Comparison of ENCODE assay signal across 3 cellular contexts in genomic region chr17:79798296-79799173, GRCh38.
TF ChIP-seq lines count a peak whose summit lies in the region.

No MANE protein-coding gene starts in this region.

TF ChIP-seq in SK-N-SH, 30 proteins besides CTCF, POLR2A, EP300 and RAD21 (continued from another document):
- TF ChIP-seq, protein P1, sequence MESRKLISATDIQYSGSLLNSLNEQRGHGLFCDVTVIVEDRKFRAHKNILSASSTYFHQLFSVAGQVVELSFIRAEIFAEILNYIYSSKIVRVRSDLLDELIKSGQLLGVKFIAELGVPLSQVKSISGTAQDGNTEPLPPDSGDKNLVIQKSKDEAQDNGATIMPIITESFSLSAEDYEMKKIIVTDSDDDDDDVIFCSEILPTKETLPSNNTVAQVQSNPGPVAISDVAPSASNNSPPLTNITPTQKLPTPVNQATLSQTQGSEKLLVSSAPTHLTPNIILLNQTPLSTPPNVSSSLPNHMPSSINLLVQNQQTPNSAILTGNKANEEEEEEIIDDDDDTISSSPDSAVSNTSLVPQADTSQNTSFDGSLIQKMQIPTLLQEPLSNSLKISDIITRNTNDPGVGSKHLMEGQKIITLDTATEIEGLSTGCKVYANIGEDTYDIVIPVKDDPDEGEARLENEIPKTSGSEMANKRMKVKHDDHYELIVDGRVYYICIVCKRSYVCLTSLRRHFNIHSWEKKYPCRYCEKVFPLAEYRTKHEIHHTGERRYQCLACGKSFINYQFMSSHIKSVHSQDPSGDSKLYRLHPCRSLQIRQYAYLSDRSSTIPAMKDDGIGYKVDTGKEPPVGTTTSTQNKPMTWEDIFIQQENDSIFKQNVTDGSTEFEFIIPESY (IDR thresholded peaks at IDR 0.05; ENCODE audit: borderline replicate concordance, low read depth), result no peak
- no peak for TF ChIP-seq SMC3 (IDR thresholded peaks at IDR 0.05; ENCODE audit: low read depth, low read length)
- TF ChIP-seq GABPA (IDR thresholded peaks at IDR 0.05; ENCODE audit: low read depth), result no peak

TF ChIP-seq in SK-N-SH treated with all-trans-retinoic acid at 6 μM for 48 hours, 23 proteins besides CTCF, POLR2A, EP300 and RAD21 (continued from another document):
- TF ChIP-seq, protein P2, sequence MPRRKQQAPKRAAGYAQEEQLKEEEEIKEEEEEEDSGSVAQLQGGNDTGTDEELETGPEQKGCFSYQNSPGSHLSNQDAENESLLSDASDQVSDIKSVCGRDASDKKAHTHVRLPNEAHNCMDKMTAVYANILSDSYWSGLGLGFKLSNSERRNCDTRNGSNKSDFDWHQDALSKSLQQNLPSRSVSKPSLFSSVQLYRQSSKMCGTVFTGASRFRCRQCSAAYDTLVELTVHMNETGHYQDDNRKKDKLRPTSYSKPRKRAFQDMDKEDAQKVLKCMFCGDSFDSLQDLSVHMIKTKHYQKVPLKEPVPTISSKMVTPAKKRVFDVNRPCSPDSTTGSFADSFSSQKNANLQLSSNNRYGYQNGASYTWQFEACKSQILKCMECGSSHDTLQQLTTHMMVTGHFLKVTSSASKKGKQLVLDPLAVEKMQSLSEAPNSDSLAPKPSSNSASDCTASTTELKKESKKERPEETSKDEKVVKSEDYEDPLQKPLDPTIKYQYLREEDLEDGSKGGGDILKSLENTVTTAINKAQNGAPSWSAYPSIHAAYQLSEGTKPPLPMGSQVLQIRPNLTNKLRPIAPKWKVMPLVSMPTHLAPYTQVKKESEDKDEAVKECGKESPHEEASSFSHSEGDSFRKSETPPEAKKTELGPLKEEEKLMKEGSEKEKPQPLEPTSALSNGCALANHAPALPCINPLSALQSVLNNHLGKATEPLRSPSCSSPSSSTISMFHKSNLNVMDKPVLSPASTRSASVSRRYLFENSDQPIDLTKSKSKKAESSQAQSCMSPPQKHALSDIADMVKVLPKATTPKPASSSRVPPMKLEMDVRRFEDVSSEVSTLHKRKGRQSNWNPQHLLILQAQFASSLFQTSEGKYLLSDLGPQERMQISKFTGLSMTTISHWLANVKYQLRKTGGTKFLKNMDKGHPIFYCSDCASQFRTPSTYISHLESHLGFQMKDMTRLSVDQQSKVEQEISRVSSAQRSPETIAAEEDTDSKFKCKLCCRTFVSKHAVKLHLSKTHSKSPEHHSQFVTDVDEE (CRISPR knock-in tag; IDR thresholded peaks at IDR 0.05), result no peak
- TF ChIP-seq, protein P3, sequence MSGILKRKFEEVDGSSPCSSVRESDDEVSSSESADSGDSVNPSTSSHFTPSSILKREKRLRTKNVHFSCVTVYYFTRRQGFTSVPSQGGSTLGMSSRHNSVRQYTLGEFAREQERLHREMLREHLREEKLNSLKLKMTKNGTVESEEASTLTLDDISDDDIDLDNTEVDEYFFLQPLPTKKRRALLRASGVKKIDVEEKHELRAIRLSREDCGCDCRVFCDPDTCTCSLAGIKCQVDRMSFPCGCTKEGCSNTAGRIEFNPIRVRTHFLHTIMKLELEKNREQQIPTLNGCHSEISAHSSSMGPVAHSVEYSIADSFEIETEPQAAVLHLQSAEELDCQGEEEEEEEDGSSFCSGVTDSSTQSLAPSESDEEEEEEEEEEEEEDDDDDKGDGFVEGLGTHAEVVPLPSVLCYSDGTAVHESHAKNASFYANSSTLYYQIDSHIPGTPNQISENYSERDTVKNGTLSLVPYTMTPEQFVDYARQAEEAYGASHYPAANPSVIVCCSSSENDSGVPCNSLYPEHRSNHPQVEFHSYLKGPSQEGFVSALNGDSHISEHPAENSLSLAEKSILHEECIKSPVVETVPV (CRISPR knock-in tag; IDR thresholded peaks at IDR 0.05), result no peak
- no peak for TF ChIP-seq ARNTL (CRISPR knock-in tag; IDR thresholded peaks at IDR 0.05; ENCODE audit: borderline replicate concordance, low read depth)
- no peak for TF ChIP-seq ZC3H10 (CRISPR knock-in tag; IDR thresholded peaks at IDR 0.05)
- TF ChIP-seq ZNF565 (CRISPR knock-in tag; conservative IDR thresholded peaks at IDR 0.05; ENCODE audit: low read depth), result no peak
- no peak for TF ChIP-seq GLIS3 (CRISPR knock-in tag; IDR thresholded peaks at IDR 0.05)
- no peak for TF ChIP-seq CSDC2 (CRISPR knock-in tag; IDR thresholded peaks at IDR 0.05)
- TF ChIP-seq ZFP30 (CRISPR knock-in tag; IDR thresholded peaks at IDR 0.05), result no peak
- no peak for TF ChIP-seq ISL1 (CRISPR knock-in tag; IDR thresholded peaks at IDR 0.05)
TF ChIP-seq in SK-N-SH treated with all-trans-retinoic acid at 6 μM for 48 hours: peak in this region for 0.

TF ChIP-seq in WTC11, 78 proteins besides CTCF, POLR2A, EP300 and RAD21 (continued from another document and continues in another):
- TF ChIP-seq ZNF281 (CRISPR knock-in tag; IDR thresholded peaks at IDR 0.05), result peak; percentile 85; the same call in 1 of the 2 replicates
- no peak for TF ChIP-seq ZBTB21 (CRISPR knock-in tag; IDR thresholded peaks at IDR 0.05; ENCODE audit: borderline replicate concordance)
- no peak for TF ChIP-seq SMAD4 (CRISPR knock-in tag; IDR thresholded peaks at IDR 0.05)
- no peak for TF ChIP-seq RORB (CRISPR knock-in tag; IDR thresholded peaks at IDR 0.05)
- TF ChIP-seq, protein P4, sequence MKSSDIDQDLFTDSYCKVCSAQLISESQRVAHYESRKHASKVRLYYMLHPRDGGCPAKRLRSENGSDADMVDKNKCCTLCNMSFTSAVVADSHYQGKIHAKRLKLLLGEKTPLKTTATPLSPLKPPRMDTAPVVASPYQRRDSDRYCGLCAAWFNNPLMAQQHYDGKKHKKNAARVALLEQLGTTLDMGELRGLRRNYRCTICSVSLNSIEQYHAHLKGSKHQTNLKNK (CRISPR knock-in tag; IDR thresholded peaks at IDR 0.05), result no peak
- peak; percentile 53; the same call in 1 of the 2 replicates for TF ChIP-seq E2F1 (CRISPR knock-in tag; IDR thresholded peaks at IDR 0.05)
- no peak for TF ChIP-seq ZNF317 (CRISPR knock-in tag; IDR thresholded peaks at IDR 0.05; ENCODE audit: borderline replicate concordance, low read depth)
- TF ChIP-seq HMGXB4 (CRISPR knock-in tag; IDR thresholded peaks at IDR 0.05), result no peak
- TF ChIP-seq, protein P5, sequence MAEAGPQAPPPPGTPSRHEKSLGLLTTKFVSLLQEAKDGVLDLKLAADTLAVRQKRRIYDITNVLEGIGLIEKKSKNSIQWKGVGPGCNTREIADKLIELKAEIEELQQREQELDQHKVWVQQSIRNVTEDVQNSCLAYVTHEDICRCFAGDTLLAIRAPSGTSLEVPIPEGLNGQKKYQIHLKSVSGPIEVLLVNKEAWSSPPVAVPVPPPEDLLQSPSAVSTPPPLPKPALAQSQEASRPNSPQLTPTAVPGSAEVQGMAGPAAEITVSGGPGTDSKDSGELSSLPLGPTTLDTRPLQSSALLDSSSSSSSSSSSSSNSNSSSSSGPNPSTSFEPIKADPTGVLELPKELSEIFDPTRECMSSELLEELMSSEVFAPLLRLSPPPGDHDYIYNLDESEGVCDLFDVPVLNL (CRISPR knock-in tag; IDR thresholded peaks at IDR 0.05; ENCODE audit: borderline replicate concordance, low read depth), result peak; percentile 74; the same call in 1 of the 2 replicates
- TF ChIP-seq, protein P6, sequence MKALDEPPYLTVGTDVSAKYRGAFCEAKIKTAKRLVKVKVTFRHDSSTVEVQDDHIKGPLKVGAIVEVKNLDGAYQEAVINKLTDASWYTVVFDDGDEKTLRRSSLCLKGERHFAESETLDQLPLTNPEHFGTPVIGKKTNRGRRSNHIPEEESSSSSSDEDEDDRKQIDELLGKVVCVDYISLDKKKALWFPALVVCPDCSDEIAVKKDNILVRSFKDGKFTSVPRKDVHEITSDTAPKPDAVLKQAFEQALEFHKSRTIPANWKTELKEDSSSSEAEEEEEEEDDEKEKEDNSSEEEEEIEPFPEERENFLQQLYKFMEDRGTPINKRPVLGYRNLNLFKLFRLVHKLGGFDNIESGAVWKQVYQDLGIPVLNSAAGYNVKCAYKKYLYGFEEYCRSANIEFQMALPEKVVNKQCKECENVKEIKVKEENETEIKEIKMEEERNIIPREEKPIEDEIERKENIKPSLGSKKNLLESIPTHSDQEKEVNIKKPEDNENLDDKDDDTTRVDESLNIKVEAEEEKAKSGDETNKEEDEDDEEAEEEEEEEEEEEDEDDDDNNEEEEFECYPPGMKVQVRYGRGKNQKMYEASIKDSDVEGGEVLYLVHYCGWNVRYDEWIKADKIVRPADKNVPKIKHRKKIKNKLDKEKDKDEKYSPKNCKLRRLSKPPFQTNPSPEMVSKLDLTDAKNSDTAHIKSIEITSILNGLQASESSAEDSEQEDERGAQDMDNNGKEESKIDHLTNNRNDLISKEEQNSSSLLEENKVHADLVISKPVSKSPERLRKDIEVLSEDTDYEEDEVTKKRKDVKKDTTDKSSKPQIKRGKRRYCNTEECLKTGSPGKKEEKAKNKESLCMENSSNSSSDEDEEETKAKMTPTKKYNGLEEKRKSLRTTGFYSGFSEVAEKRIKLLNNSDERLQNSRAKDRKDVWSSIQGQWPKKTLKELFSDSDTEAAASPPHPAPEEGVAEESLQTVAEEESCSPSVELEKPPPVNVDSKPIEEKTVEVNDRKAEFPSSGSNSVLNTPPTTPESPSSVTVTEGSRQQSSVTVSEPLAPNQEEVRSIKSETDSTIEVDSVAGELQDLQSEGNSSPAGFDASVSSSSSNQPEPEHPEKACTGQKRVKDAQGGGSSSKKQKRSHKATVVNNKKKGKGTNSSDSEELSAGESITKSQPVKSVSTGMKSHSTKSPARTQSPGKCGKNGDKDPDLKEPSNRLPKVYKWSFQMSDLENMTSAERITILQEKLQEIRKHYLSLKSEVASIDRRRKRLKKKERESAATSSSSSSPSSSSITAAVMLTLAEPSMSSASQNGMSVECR (CRISPR knock-in tag; IDR thresholded peaks at IDR 0.05; ENCODE audit: borderline replicate concordance), result peak; percentile 27; the same call in 1 of the 2 replicates
- no peak for TF ChIP-seq CBFB (CRISPR knock-in tag; IDR thresholded peaks at IDR 0.05; ENCODE audit: low read depth)
- TF ChIP-seq PRRX2 (CRISPR knock-in tag; IDR thresholded peaks at IDR 0.05), result no peak
- no peak for TF ChIP-seq IRF1 (CRISPR knock-in tag; IDR thresholded peaks at IDR 0.05)
- TF ChIP-seq, protein P7, sequence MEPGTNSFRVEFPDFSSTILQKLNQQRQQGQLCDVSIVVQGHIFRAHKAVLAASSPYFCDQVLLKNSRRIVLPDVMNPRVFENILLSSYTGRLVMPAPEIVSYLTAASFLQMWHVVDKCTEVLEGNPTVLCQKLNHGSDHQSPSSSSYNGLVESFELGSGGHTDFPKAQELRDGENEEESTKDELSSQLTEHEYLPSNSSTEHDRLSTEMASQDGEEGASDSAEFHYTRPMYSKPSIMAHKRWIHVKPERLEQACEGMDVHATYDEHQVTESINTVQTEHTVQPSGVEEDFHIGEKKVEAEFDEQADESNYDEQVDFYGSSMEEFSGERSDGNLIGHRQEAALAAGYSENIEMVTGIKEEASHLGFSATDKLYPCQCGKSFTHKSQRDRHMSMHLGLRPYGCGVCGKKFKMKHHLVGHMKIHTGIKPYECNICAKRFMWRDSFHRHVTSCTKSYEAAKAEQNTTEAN (CRISPR knock-in tag; IDR thresholded peaks at IDR 0.05), result 0 out of 2 replicates have a peak, but pooled peaks have one; percentile 62
- no peak for TF ChIP-seq ZNF219 (CRISPR knock-in tag; IDR thresholded peaks at IDR 0.05; ENCODE audit: borderline replicate concordance)
- no peak for TF ChIP-seq GTF2I (CRISPR knock-in tag; conservative IDR thresholded peaks at IDR 0.05)
- peak; percentile 48; the same call in 1 of the 2 replicates for TF ChIP-seq FOXK1 (CRISPR knock-in tag; IDR thresholded peaks at IDR 0.05)
- no peak for TF ChIP-seq ETV6 (CRISPR knock-in tag; IDR thresholded peaks at IDR 0.05)
- no peak for TF ChIP-seq ZNF671 (CRISPR knock-in tag; IDR thresholded peaks at IDR 0.05)
